In the genomic region with DNA sequence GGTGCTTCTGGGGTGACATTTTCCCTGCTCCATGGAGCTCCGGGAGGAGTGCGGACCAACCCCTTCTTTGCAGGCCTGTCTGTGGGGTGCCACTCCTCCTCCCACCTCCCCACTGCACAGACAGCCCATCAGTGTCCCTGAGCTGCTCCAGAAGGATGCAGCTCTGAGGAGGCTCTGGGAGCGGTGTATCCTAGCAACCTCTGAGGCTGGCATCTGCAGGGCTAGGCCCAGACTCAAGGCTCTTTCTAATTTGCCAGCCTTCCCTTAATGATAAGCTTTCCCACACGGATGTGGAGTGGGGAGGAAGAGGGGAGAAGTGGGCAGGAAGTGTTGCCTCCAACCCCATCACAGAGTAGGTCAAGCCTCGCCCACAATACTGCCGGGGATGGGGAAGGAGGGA, we compare ENCODE assay signal across 14 cellular contexts. TPM values are rescaled to one million over a fixed set of nuclear protein-coding genes. Genes with fewer than 3 reads are reported as not detected.
DNase-seq lines count a peak whose midpoint lies in the region; ATAC-seq and TF ChIP-seq lines count a peak whose summit lies in the region.
"Had no signal": no experiment of that assay in that cellular context is flagged by ENCODE, and none has a peak within 500 bp of the region (broad histone marks: within the 10 kb centered on the region; RNA-seq: fewer than 3 reads in every experiment).

No MANE protein-coding gene starts in this region.

- no peak overlapping the region for H3K27ac Mint-ChIP-seq in type B pancreatic cell
- H3K27ac Mint-ChIP-seq: H9 had no signal

- no peak overlapping the region for H3K4me3 Mint-ChIP-seq in type B pancreatic cell
- H3K4me3 Mint-ChIP-seq: H9 had no signal

- ATAC-seq in GM21515 (IDR thresholded peaks at IDR 0.05; ENCODE audit: unreplicated experiment) (no peak), GM19455 (IDR thresholded peaks at IDR 0.05; ENCODE audit: unreplicated experiment) (no peak)
- ATAC-seq: HepG2 had no signal

- no peaks in the 10 kb centered on the region for H3K36me3 Mint-ChIP-seq in type B pancreatic cell

- H3K27me3 Mint-ChIP-seq in type B pancreatic cell: no peaks in the 10 kb centered on the region

- peaks cover 25% of the 10 kb centered on the region for H3K4me1 Mint-ChIP-seq in type B pancreatic cell (ENCODE audit: unreplicated experiment)

- no peak for TF ChIP-seq CTCF in type B pancreatic cell (conservative IDR thresholded peaks at IDR 0.05)

- DNase-seq in NCI-H748 (lab: John Stamatoyannopoulos, UW; ENCODE audit: unreplicated experiment): peak; percentile 61
- DNase-seq in NCI-H748 treated with DMSO at 0.1 percent for 48 hours (lab: John Stamatoyannopoulos, UW): no peak
- DNase-seq in inferior parietal cortex (ENCODE audit: extremely low spot score): peak; percentile 35
- DNase-seq in type B pancreatic cell (ENCODE audit: extremely low spot score, unreplicated experiment): peak; percentile 51
- DNase-seq in NCI-H2196 (lab: John Stamatoyannopoulos, UW; ENCODE audit: unreplicated experiment): no peak
- DNase-seq: H9, NCI-H1105 treated with DMSO at 0.1 percent for 48 hours, NCI-H2029 had no signal

- H3K27ac ChIP-seq in angular gyrus (ENCODE audit: low read depth, low read length): peak overlapping the region; percentile 49
- H3K27ac ChIP-seq: C4-2B, KMS-11 had no signal

- no peaks in the 10 kb centered on the region for H3K9me3 Mint-ChIP-seq in type B pancreatic cell
- H3K9me3 Mint-ChIP-seq: H9 had no signal

RNA-seq across cellular contexts. Expression of gene CALM1, which starts 59.7 kb away (rescaled TPM):
- total RNA-seq in type B pancreatic cell (ENCODE audit: low replicate concordance): 347 and 430 TPM in 2 replicates

Comparison
In these comparisons a context has a peak if more than half of its experiments do, and no peak if none do; other contexts are left out.
1. DNase-seq: peak in NCI-H748 (single experiment), inferior parietal cortex (single experiment) and type B pancreatic cell (single experiment); none in NCI-H748 treated with DMSO at 0.1 percent for 48 hours (single experiment) and NCI-H2196 (single experiment).